ENCODE assay signal across 9 cellular contexts in genomic region chr17:64503821-64504768, GRCh38. TPM values are rescaled to one million over a fixed set of nuclear protein-coding genes. Genes with fewer than 3 reads are reported as not detected.
DNase-seq lines count a peak whose midpoint lies in the region; ATAC-seq, FAIRE-seq and TF ChIP-seq lines count a peak whose summit lies in the region.
"Had no signal": no experiment of that assay in that cellular context is flagged by ENCODE, and none has a peak within 500 bp of the region (broad histone marks: within the 10 kb centered on the region; RNA-seq: fewer than 3 reads in every experiment).

No MANE protein-coding gene starts in this region.

- peak overlapping the region; percentile 100 for H3K27ac Mint-ChIP-seq in activated naive CD8-positive, alpha-beta T cell treated with anti-CD3 and anti-CD28 coated beads, Interleukin-2, amount 50 U/mL, for 24 hours

- peaks cover 80% of the 10 kb centered on the region for H3K4me1 Mint-ChIP-seq in activated naive CD8-positive, alpha-beta T cell treated with anti-CD3 and anti-CD28 coated beads, Interleukin-2, amount 50 U/mL, for 24 hours

- H3K4me3 ChIP-seq in SK-N-SH (ENCODE audit: low read depth in 2 of 2, low read length in 1 of 2) (peak overlapping the region; percentile 74 to 96), kidney (ENCODE audit: low read length in 2 of 2) (peak overlapping the region; percentile 92 to 99), suprapubic skin (peak overlapping the region; percentile 93)

- peak overlapping the region; percentile 100 for H3K9ac ChIP-seq in SK-N-SH
- peak overlapping the region; percentile 65 to 100 for H3K9ac ChIP-seq in kidney (ENCODE audit: low read length in 2 of 2)

- peak overlapping the region; percentile 86 for H3K4me2 ChIP-seq in SK-N-SH

- peaks cover 27 to 45% of the 10 kb centered on the region in 2 experiments for H3K4me1 ChIP-seq in SK-N-SH (ENCODE audit: control insufficient read depth in 1 of 2, insufficient read depth in 2 of 2, low read depth in 1 of 2, low read length in 1 of 2)
- peaks cover 19 to 28% of the 10 kb centered on the region in 2 donors for H3K4me1 ChIP-seq in kidney (ENCODE audit: control insufficient read depth in 1 of 2, insufficient read depth in 1 of 2, low read depth in 1 of 2, low read length in 2 of 2)
- H3K4me1 ChIP-seq in suprapubic skin: peaks cover 71% of the 10 kb centered on the region

- H3K27me3 ChIP-seq in SK-N-SH (ENCODE audit: insufficient read depth): no peaks in the 10 kb centered on the region
- no peaks in the 10 kb centered on the region for H3K27me3 ChIP-seq in suprapubic skin

- no peaks in the 10 kb centered on the region for H3K9me2 ChIP-seq in SK-N-SH

- TF ChIP-seq POLR2A in suprapubic skin (IDR thresholded peaks at IDR 0.05): no peak

- no peaks in the 10 kb centered on the region for H3K9me3 Mint-ChIP-seq in activated naive CD8-positive, alpha-beta T cell treated with anti-CD3 and anti-CD28 coated beads, Interleukin-2, amount 50 U/mL, for 24 hours

- intact Hi-C loops in kidney (cut with DNase I): no loop called here

- no peak for FAIRE-seq in kidney (lab: Jason Lieb, UNC)
- FAIRE-seq: colon had no signal

- peak overlapping the region; percentile 100 for H3K4me3 Mint-ChIP-seq in activated naive CD8-positive, alpha-beta T cell treated with anti-CD3 and anti-CD28 coated beads, Interleukin-2, amount 50 U/mL, for 24 hours

- 29% methylated on average over 7 of the region's 7 CpGs for WGBS in SK-N-SH (ENCODE audit: low lambda C conversion rate)
- 16% methylated on average over 7 of the region's 7 CpGs for WGBS in suprapubic skin

- peaks cover 68% of the 10 kb centered on the region for H3F3A ChIP-seq in SK-N-SH (replicated peaks; ENCODE audit: insufficient read depth)

- TF ChIP-seq RAD21 in SK-N-SH (IDR thresholded peaks at IDR 0.05; ENCODE audit: low read length): no peak

- H3K36me3 Mint-ChIP-seq in activated naive CD8-positive, alpha-beta T cell treated with anti-CD3 and anti-CD28 coated beads, Interleukin-2, amount 50 U/mL, for 24 hours (ENCODE audit: low read depth): peaks cover 79% of the 10 kb centered on the region

- DNase-seq in SK-N-SH: no peak
- DNase-seq in activated naive CD8-positive, alpha-beta T cell treated with anti-CD3 and anti-CD28 coated beads, Interleukin-2, amount 50 U/mL, for 24 hours: no peak
- no peak for DNase-seq in kidney
- DNase-seq in suprapubic skin (ENCODE audit: low spot score in 2 of 2): no peak
- DNase-seq in NCI-H146 (lab: John Stamatoyannopoulos, UW): no peak

- H3K36me3 ChIP-seq in SK-N-SH (replicated peaks in 1 of 2; ENCODE audit: control insufficient read depth in 1 of 2, insufficient read depth in 2 of 2, low read length in 1 of 2): peaks cover 66 to 70% of the 10 kb centered on the region in 2 experiments
- H3K36me3 ChIP-seq in kidney (ENCODE audit: control insufficient read depth in 1 of 2, insufficient read depth in 2 of 2, low read length in 2 of 2): peaks cover 44 to 60% of the 10 kb centered on the region in 2 donors
- H3K36me3 ChIP-seq in suprapubic skin: peaks cover 55% of the 10 kb centered on the region

- H3K27me3 Mint-ChIP-seq in activated naive CD8-positive, alpha-beta T cell treated with anti-CD3 and anti-CD28 coated beads, Interleukin-2, amount 50 U/mL, for 24 hours: peaks cover 3% of the 10 kb centered on the region

- CTCF ChIA-PET in SK-N-SH (lab: Yijun Ruan, JAX): interaction anchor here (0.7 to 13.6 kb wide), 6 partner anchors 7 to 145 kb away, joined by 3 to 122 read pairs (median 31); partner anchors contain the start of gene POLG2

- no peak for ATAC-seq in SK-N-SH treated with all-trans-retinoic acid at 6 μM for 48 hours
- ATAC-seq in activated naive CD8-positive, alpha-beta T cell treated with anti-CD3 and anti-CD28 coated beads, Interleukin-2, amount 50 U/mL, for 24 hours: no peak
- no peak for ATAC-seq in HG03521 (IDR thresholded peaks at IDR 0.05; ENCODE audit: unreplicated experiment)
- no peak for ATAC-seq in HG03139 (IDR thresholded peaks at IDR 0.05; ENCODE audit: unreplicated experiment)

- H3K9me3 ChIP-seq in SK-N-SH (no peaks in the 10 kb centered on the region), kidney (ENCODE audit: control insufficient read depth in 1 of 2, low read length in 2 of 2) (no peaks in the 10 kb centered on the region), suprapubic skin (no peaks in the 10 kb centered on the region)

- H3K79me2 ChIP-seq in SK-N-SH (ENCODE audit: insufficient read depth): peaks cover 92% of the 10 kb centered on the region

- TF ChIP-seq EP300 in SK-N-SH (IDR thresholded peaks at IDR 0.05; ENCODE audit: borderline replicate concordance in 1 of 2, low read depth in 1 of 2, low read length in 1 of 2) (no peak), suprapubic skin (IDR thresholded peaks at IDR 0.05) (no peak)

- POLR2A ChIA-PET in SK-N-SH (lab: Yijun Ruan, JAX): interaction anchor here (1.5 to 4.1 kb wide), 4 partner anchors 8 to 158 kb away, joined by 7 to 140 read pairs (median 12); partner anchors contain the start of genes POLG2 and SMURF2

- peaks cover 81% of the 10 kb centered on the region for H4K20me1 ChIP-seq in SK-N-SH (ENCODE audit: insufficient read depth)

- no peak overlapping the region for H2AFZ ChIP-seq in SK-N-SH (ENCODE audit: low read depth)

- TF ChIP-seq CTCF in SK-N-SH (IDR thresholded peaks at IDR 0.05) (no peak), kidney (IDR thresholded peaks at IDR 0.05; ENCODE audit: borderline replicate concordance, extremely low read depth, insufficient read depth) (no peak), suprapubic skin (IDR thresholded peaks at IDR 0.05) (no peak)

- H3K27ac ChIP-seq in SK-N-SH (ENCODE audit: low read depth in 2 of 2, low read length in 1 of 2) (peak overlapping the region; percentile 3 to 98), kidney (ENCODE audit: low read depth in 2 of 2, low read length in 2 of 2) (peak overlapping the region; percentile 100), suprapubic skin (peak overlapping the region; percentile 98)

TF ChIP-seq in SK-N-SH, 30 proteins besides CTCF, POLR2A, EP300 and RAD21 (continues in another document):
- TF ChIP-seq PBX3 (IDR thresholded peaks at IDR 0.05) (no peak), RXRA (IDR thresholded peaks at IDR 0.05; ENCODE audit: borderline replicate concordance, low read depth) (no peak), EZH2phosphoT487 (IDR thresholded peaks at IDR 0.05; ENCODE audit: borderline replicate concordance, low read depth) (no peak), TAF1 (IDR thresholded peaks at IDR 0.05; ENCODE audit: borderline replicate concordance, low read depth, low read length) (no peak)

TF ChIP-seq in SK-N-SH treated with all-trans-retinoic acid at 6 μM for 48 hours, 23 proteins besides CTCF, POLR2A, EP300 and RAD21:
- TF ChIP-seq PPARA (CRISPR knock-in tag; IDR thresholded peaks at IDR 0.05; ENCODE audit: borderline replicate concordance): no peak
- no peak for TF ChIP-seq ZNF8 (CRISPR knock-in tag; IDR thresholded peaks at IDR 0.05)
- no peak for TF ChIP-seq ISL1 (CRISPR knock-in tag; IDR thresholded peaks at IDR 0.05)
- no peak for TF ChIP-seq CSRNP3 (CRISPR knock-in tag; IDR thresholded peaks at IDR 0.05)

RNA-seq across cellular contexts. Expression of gene DDX5, which starts 2.0 kb away (rescaled TPM):
- polyA plus RNA-seq in SK-N-SH (2012; rRNA removed) (1,642 and 1,870 TPM in 2 replicates), kidney (ENCODE audit: insufficient read depth, low read depth, low replicate concordance) (343 TPM)
- 977 and 1,042 TPM in 2 replicates for polyA plus RNA-seq in SK-N-SH (2012; cell fraction: cytosol; rRNA removed)
- 3,803 and 5,284 TPM in 2 replicates for polyA plus RNA-seq in SK-N-SH (2012; cell fraction: nucleus; rRNA removed)
- total RNA-seq in kidney (769 TPM), suprapubic skin (1,000 to 10,000 TPM in 1 of 4 donors, 100 to 1,000 TPM in 3; 532 to 1,402 (median 922) TPM)

RNA-seq across cellular contexts. Expression of gene CEP95, which starts 2.7 kb away (rescaled TPM):
- polyA plus RNA-seq in SK-N-SH (2012; rRNA removed): 30.8 and 40.1 TPM in 2 replicates
- 25.2 and 26.1 TPM in 2 replicates for polyA plus RNA-seq in SK-N-SH (2012; cell fraction: cytosol; rRNA removed)
- polyA plus RNA-seq in SK-N-SH (2012; cell fraction: nucleus; rRNA removed): 96.9 and 165 TPM in 2 replicates
- 49.3 TPM for total RNA-seq in kidney
- polyA plus RNA-seq in kidney (ENCODE audit: insufficient read depth, low read depth, low replicate concordance): 25.3 TPM
- total RNA-seq in suprapubic skin: 100 to 1,000 TPM in 1 of 4 donors, 10 to 100 TPM in 3; 46.8 to 200 (median 61.5) TPM

RNA-seq across cellular contexts. Expression of gene POLG2, which starts 7.2 kb away (rescaled TPM):
- polyA plus RNA-seq in SK-N-SH (2012; rRNA removed) (18.0 and 20.1 TPM in 2 replicates), kidney (ENCODE audit: insufficient read depth, low read depth, low replicate concordance) (9.0 TPM)
- polyA plus RNA-seq in SK-N-SH (2012; cell fraction: cytosol; rRNA removed): 12.7 and 14.4 TPM in 2 replicates
- polyA plus RNA-seq in SK-N-SH (2012; cell fraction: nucleus; rRNA removed): 65.9 and 91.3 TPM in 2 replicates
- total RNA-seq in kidney (18.4 TPM), suprapubic skin (10 to 100 TPM in 1 of 4 donors, 1 to 10 TPM in 3; 2.7 to 23.2 (median 5.0) TPM)

RNA-seq across cellular contexts. Expression of gene MILR1, which starts 55.2 kb away (rescaled TPM):
- 4.9 and 6.0 TPM in 2 replicates for polyA plus RNA-seq in SK-N-SH (2012; rRNA removed)
- polyA plus RNA-seq in SK-N-SH (2012; cell fraction: cytosol; rRNA removed): 4.8 and 4.9 TPM in 2 replicates
- 7.0 and 12.2 TPM in 2 replicates for polyA plus RNA-seq in SK-N-SH (2012; cell fraction: nucleus; rRNA removed)
- 17.8 TPM for total RNA-seq in kidney
- 2.2 TPM for polyA plus RNA-seq in kidney (ENCODE audit: insufficient read depth, low read depth, low replicate concordance)
- under 1 TPM in 2 of 4 donors, not detected in 2; 0.45 to 0.57 TPM for total RNA-seq in suprapubic skin
